Comparison of ENCODE assay signal across 27 cellular contexts in the genomic region with DNA sequence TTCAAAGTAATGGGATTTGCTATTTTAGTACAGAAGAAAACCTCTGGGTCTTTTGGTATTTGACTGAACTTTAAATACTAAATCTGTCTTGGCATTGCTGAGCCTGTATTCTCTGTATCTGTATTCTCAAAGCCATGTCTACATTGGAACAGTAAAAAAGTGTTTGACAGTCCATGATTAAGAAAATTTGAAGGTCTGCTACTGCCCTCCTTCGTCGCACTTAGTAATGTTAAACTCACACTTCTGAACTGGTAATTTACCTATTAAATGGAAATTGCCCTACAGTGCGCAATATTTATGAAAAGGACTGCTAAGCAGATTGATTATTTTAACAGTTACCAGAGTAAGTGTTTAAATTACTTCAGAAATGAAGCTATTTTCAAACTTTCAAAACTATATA.
"Had no signal": no experiment of that assay in that cellular context is flagged by ENCODE, and none has a peak within 500 bp of the region (broad histone marks: within the 10 kb centered on the region; RNA-seq: fewer than 3 reads in every experiment).

No MANE protein-coding gene starts in this region.

- H3K4me1 Mint-ChIP-seq: activated CD4-positive, alpha-beta memory T cell treated with anti-CD3 and anti-CD28 coated beads, Interleukin-2, amount 10 ng/mL, durations not matched to agents 7 days and 5 days; activated CD4-positive, alpha-beta T cell treated with anti-CD3 and anti-CD28 coated beads, Interleukin-2, amount 10 ng/mL, durations not matched to agents 7 days and 5 days; activated naive CD4-positive, alpha-beta T cell treated with anti-CD3 and anti-CD28 coated beads, Interleukin-2, amount 50 U/mL, for 24 hours; activated naive CD8-positive, alpha-beta T cell treated with anti-CD3 and anti-CD28 coated beads, Interleukin-2, amount 50 U/mL, for 24 hours; endodermal cell; nephron; stimulated activated effector memory CD8-positive, alpha-beta T cell treated with anti-CD3 and anti-CD28 coated beads, Interleukin-12 subunit alpha, Interleukin-12 subunit beta, amount 100 ng/mL, for 72 hours had no signal

- H3K27me3 ChIP-seq: breast epithelium, esophagus muscularis mucosa, right lobe of liver, uterus had no signal

- H3K4me3 Mint-ChIP-seq: activated CD4-positive, alpha-beta memory T cell treated with anti-CD3 and anti-CD28 coated beads, Interleukin-2, amount 10 ng/mL, durations not matched to agents 7 days and 5 days; activated CD4-positive, alpha-beta T cell treated with anti-CD3 and anti-CD28 coated beads, Interleukin-2, amount 10 ng/mL, durations not matched to agents 7 days and 5 days; activated naive CD4-positive, alpha-beta T cell treated with anti-CD3 and anti-CD28 coated beads, Interleukin-2, amount 50 U/mL, for 24 hours; activated naive CD8-positive, alpha-beta T cell treated with anti-CD3 and anti-CD28 coated beads, Interleukin-2, amount 50 U/mL, for 24 hours; activated T-cell treated with anti-CD3 and anti-CD28 coated beads, Interleukin-2, amount 50 U/mL, for 24 hours; dendritic cell treated with granulocyte-macrophage colony-stimulating factor and Interleukin-4, amounts not matched to agents 40 ng/mL and 50 ng/mL, for 4 days; endodermal cell; nephron; stimulated activated effector memory CD8-positive, alpha-beta T cell treated with anti-CD3 and anti-CD28 coated beads, Interleukin-12 subunit alpha, Interleukin-12 subunit beta, amount 100 ng/mL, for 72 hours; stimulated activated naive CD8-positive, alpha-beta T cell treated with anti-CD3 and anti-CD28 coated beads, Interleukin-15, Interleukin-2, amounts not matched to agents 100 ng/mL and 50 ng/mL, for 24 hours; type B pancreatic cell had no signal

- H3K36me3 ChIP-seq: breast epithelium, esophagus muscularis mucosa, left ventricle myocardium inferior, right lobe of liver, thoracic aorta, uterus, WERI-Rb-1 had no signal

- H3K9me3 Mint-ChIP-seq: activated CD4-positive, alpha-beta memory T cell treated with anti-CD3 and anti-CD28 coated beads, Interleukin-2, amount 10 ng/mL, durations not matched to agents 7 days and 5 days; activated CD4-positive, alpha-beta T cell treated with anti-CD3 and anti-CD28 coated beads, Interleukin-2, amount 10 ng/mL, durations not matched to agents 7 days and 5 days; activated naive CD4-positive, alpha-beta T cell treated with anti-CD3 and anti-CD28 coated beads, Interleukin-2, amount 50 U/mL, for 24 hours; activated naive CD8-positive, alpha-beta T cell treated with anti-CD3 and anti-CD28 coated beads, Interleukin-2, amount 50 U/mL, for 24 hours; activated T-cell treated with anti-CD3 and anti-CD28 coated beads, Interleukin-2, amount 50 U/mL, for 24 hours; endodermal cell; nephron; stimulated activated effector memory CD8-positive, alpha-beta T cell treated with anti-CD3 and anti-CD28 coated beads, Interleukin-12 subunit alpha, Interleukin-12 subunit beta, amount 100 ng/mL, for 72 hours; stimulated activated naive CD8-positive, alpha-beta T cell treated with anti-CD3 and anti-CD28 coated beads, Interleukin-15, Interleukin-2, amounts not matched to agents 100 ng/mL and 50 ng/mL, for 24 hours; type B pancreatic cell had no signal

- H3K4me3 ChIP-seq: breast epithelium, esophagus muscularis mucosa, left ventricle myocardium inferior, lung, right lobe of liver, thoracic aorta, uterus had no signal

- H3K4me1 ChIP-seq: breast epithelium, esophagus muscularis mucosa, left ventricle myocardium inferior, right lobe of liver, uterus had no signal

- DNase-seq: activated CD4-positive, alpha-beta memory T cell treated with anti-CD3 and anti-CD28 coated beads, Interleukin-2, amount 10 ng/mL, durations not matched to agents 7 days and 5 days; activated CD4-positive, alpha-beta T cell treated with anti-CD3 and anti-CD28 coated beads, Interleukin-2, amount 10 ng/mL, durations not matched to agents 7 days and 5 days; activated CD4-positive, CD25-positive, alpha-beta regulatory T cell treated with anti-CD3 and anti-CD28 coated beads, Interleukin-2, amount 50 U/mL, for 72 hours; activated CD8-positive, alpha-beta memory T cell treated with anti-CD3 and anti-CD28 coated beads, Interleukin-2, amount 50 U/mL, for 48 hours; activated gamma-delta T cell; activated naive CD8-positive, alpha-beta T cell treated with anti-CD3 and anti-CD28 coated beads, Interleukin-2, amount 50 U/mL, for 24 hours; activated T-cell treated with anti-CD3 and anti-CD28 coated beads, Interleukin-2, amount 50 U/mL, for 24 hours; central memory CD4-positive, alpha-beta T cell; endodermal cell; foreskin melanocyte; left ventricle myocardium inferior; right lobe of liver; stimulated activated CD4-positive, alpha-beta T cell treated with anti-CD3 and anti-CD28 coated beads, Interleukin-12 subunit alpha, Interleukin-12 subunit beta, amount 100 ng/mL, for 4 hours; stimulated activated CD4-positive, alpha-beta T cell treated with anti-CD3 and anti-CD28 coated beads, Interleukin-4, amount 100 ng/mL, for 1 hour; T1000; uterus; WERI-Rb-1 had no signal

- H3K27ac Mint-ChIP-seq: activated CD4-positive, alpha-beta memory T cell treated with anti-CD3 and anti-CD28 coated beads, Interleukin-2, amount 10 ng/mL, durations not matched to agents 7 days and 5 days; activated CD4-positive, alpha-beta T cell treated with anti-CD3 and anti-CD28 coated beads, Interleukin-2, amount 10 ng/mL, durations not matched to agents 7 days and 5 days; activated naive CD4-positive, alpha-beta T cell treated with anti-CD3 and anti-CD28 coated beads, Interleukin-2, amount 50 U/mL, for 24 hours; activated naive CD8-positive, alpha-beta T cell treated with anti-CD3 and anti-CD28 coated beads, Interleukin-2, amount 50 U/mL, for 24 hours; activated T-cell treated with anti-CD3 and anti-CD28 coated beads, Interleukin-2, amount 50 U/mL, for 24 hours; dendritic cell treated with granulocyte-macrophage colony-stimulating factor and Interleukin-4, amounts not matched to agents 40 ng/mL and 50 ng/mL, for 4 days; endodermal cell; nephron; stimulated activated effector memory CD8-positive, alpha-beta T cell treated with anti-CD3 and anti-CD28 coated beads, Interleukin-12 subunit alpha, Interleukin-12 subunit beta, amount 100 ng/mL, for 72 hours; stimulated activated naive CD8-positive, alpha-beta T cell treated with anti-CD3 and anti-CD28 coated beads, Interleukin-15, Interleukin-2, amounts not matched to agents 100 ng/mL and 50 ng/mL, for 24 hours; type B pancreatic cell had no signal

- H3K36me3 Mint-ChIP-seq: activated naive CD4-positive, alpha-beta T cell treated with anti-CD3 and anti-CD28 coated beads, Interleukin-2, amount 50 U/mL, for 24 hours; stimulated activated effector memory CD8-positive, alpha-beta T cell treated with anti-CD3 and anti-CD28 coated beads, Interleukin-12 subunit alpha, Interleukin-12 subunit beta, amount 100 ng/mL, for 72 hours; type B pancreatic cell had no signal

- H3K27me3 Mint-ChIP-seq: activated CD4-positive, alpha-beta memory T cell treated with anti-CD3 and anti-CD28 coated beads, Interleukin-2, amount 10 ng/mL, durations not matched to agents 7 days and 5 days; activated naive CD4-positive, alpha-beta T cell treated with anti-CD3 and anti-CD28 coated beads, Interleukin-2, amount 50 U/mL, for 24 hours; activated T-cell treated with anti-CD3 and anti-CD28 coated beads, Interleukin-2, amount 50 U/mL, for 24 hours; dendritic cell treated with granulocyte-macrophage colony-stimulating factor and Interleukin-4, amounts not matched to agents 40 ng/mL and 50 ng/mL, for 4 days; stimulated activated naive CD8-positive, alpha-beta T cell treated with anti-CD3 and anti-CD28 coated beads, Interleukin-15, Interleukin-2, amounts not matched to agents 100 ng/mL and 50 ng/mL, for 24 hours; type B pancreatic cell had no signal

- H3K9me3 ChIP-seq: breast epithelium, esophagus muscularis mucosa, left ventricle myocardium inferior, right lobe of liver, thoracic aorta, uterus had no signal

- H3K27ac ChIP-seq: breast epithelium, esophagus muscularis mucosa, left ventricle myocardium inferior, right lobe of liver, thoracic aorta, uterus, WERI-Rb-1 had no signal

- ATAC-seq: activated naive CD8-positive, alpha-beta T cell treated with anti-CD3 and anti-CD28 coated beads, Interleukin-2, amount 50 U/mL, for 24 hours; right lobe of liver; stimulated activated effector memory CD8-positive, alpha-beta T cell treated with anti-CD3 and anti-CD28 coated beads, Interleukin-12 subunit alpha, Interleukin-12 subunit beta, amount 100 ng/mL, for 72 hours had no signal
